In genomic region chr1:241751524-241751923, GRCh38 we compare ENCODE assay signal across 22 cellular contexts.
"Had no signal": no experiment of that assay in that cellular context is flagged by ENCODE, and none has a peak within 500 bp of the region (broad histone marks: within the 10 kb centered on the region; RNA-seq: fewer than 3 reads in every experiment).

No MANE protein-coding gene starts in this region.

- ATAC-seq: natural killer cell; psoas muscle; right cardiac atrium; right lobe of liver; stimulated activated effector memory CD8-positive, alpha-beta T cell treated with anti-CD3 and anti-CD28 coated beads, Interleukin-12 subunit alpha, Interleukin-12 subunit beta, amount 100 ng/mL, for 72 hours; stimulated activated naive B cell treated with anti-CD40 and anti-IgM and Interleukin-4, amounts not matched to agents 10 μg/mL and 1 μg/mL and 100 μg/mL, for 72 hours had no signal

- H3K36me3 ChIP-seq: neural progenitor cell, ovary, right lobe of liver, sigmoid colon, stomach, tibial nerve, upper lobe of left lung, vagina had no signal

- H3K27me3 ChIP-seq: neural progenitor cell, ovary, right lobe of liver, sigmoid colon, stomach, tibial nerve, upper lobe of left lung, vagina had no signal

- H3K4me1 ChIP-seq: neural progenitor cell, parathyroid adenoma, psoas muscle, right lobe of liver, stomach, tibial nerve had no signal

- H3K27ac ChIP-seq: neural progenitor cell, ovary, parathyroid adenoma, psoas muscle, right lobe of liver, sigmoid colon, stomach, upper lobe of left lung, vagina had no signal

- H3K4me3 ChIP-seq: neural progenitor cell, ovary, psoas muscle, right lobe of liver, sigmoid colon, stomach, tibial nerve, upper lobe of left lung, vagina had no signal

- DNase-seq: natural killer cell; occipital lobe; ovary; posterior cingulate gyrus; psoas muscle; right cardiac atrium; right lobe of liver; sigmoid colon; small intestine; stimulated activated CD4-positive, alpha-beta T cell treated with anti-CD3 and anti-CD28 coated beads, Interleukin-15, amount 100 ng/mL, for 24 hours; stimulated activated CD4-positive, alpha-beta T cell treated with anti-CD3 and anti-CD28 coated beads, Interleukin-2, amount 100 ng/mL, for 24 hours; stimulated activated CD4-positive, alpha-beta T cell treated with anti-CD3 and anti-CD28 coated beads, Interleukin-2, amount 100 ng/mL, for 48 hours; stimulated activated CD4-positive, alpha-beta T cell treated with anti-CD3 and anti-CD28 coated beads, Interleukin-4, amount 100 ng/mL, for 24 hours; stimulated activated naive B cell treated with anti-CD40 and anti-IgM and Interleukin-4, amounts not matched to agents 10 μg/mL and 1 μg/mL and 100 μg/mL, for 72 hours; stimulated activated naive CD4-positive, alpha-beta T cell treated with Interleukin-2 at 50 U/mL for 16 hours; stomach; upper lobe of left lung had no signal

- H3K9me3 ChIP-seq: ovary, psoas muscle, right lobe of liver, stomach, tibial nerve, vagina had no signal
